In the genomic region with DNA sequence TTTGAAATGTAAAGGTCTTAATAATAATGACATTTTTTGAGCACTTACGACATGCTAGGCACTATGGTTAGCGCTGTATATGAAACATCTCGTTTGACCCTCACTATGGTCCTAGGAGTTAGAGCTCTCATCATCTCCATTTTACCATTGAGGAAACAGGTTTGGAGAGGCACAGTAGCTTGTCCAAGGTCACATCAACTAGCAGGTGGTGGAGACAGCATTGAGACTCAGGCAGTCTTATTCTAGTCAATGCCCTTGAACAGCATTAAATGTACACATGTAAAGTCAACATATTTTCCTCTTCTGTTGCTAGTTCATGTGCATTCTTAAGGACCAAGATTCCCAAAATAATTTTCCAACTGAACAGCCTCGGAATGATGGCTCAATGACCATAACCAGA, we compare ENCODE assay signal across 1 cellular context.
TF ChIP-seq lines count a peak whose summit lies in the region.

No MANE protein-coding gene starts in this region.

TF ChIP-seq in HepG2, 621 proteins besides CTCF, POLR2A, EP300 and RAD21:
- TF ChIP-seq GATAD2A (CRISPR knock-in tag; IDR thresholded peaks at IDR 0.05) (0 out of 2 replicates have a peak, but pooled peaks have one; percentile 20), TBX3 (IDR thresholded peaks at IDR 0.05; ENCODE audit: borderline replicate concordance) (no peak), HOXA3 (CRISPR knock-in tag; IDR thresholded peaks at IDR 0.05) (no peak)
